Comparison of ENCODE assay signal across 1 cellular context in genomic region chr16:28974437-28975157, GRCh38.
TF ChIP-seq lines count a peak whose summit lies in the region.

Gene SPNS1, plus strand, starts transcription at chr16:28974778. Its CDS starts 374 bp downstream, at chr16:28975152.

TF ChIP-seq in K562, 482 proteins besides CTCF, POLR2A, EP300 and RAD21 (continued from another document):
- TF ChIP-seq THAP7 (CRISPR knock-in tag; IDR thresholded peaks at IDR 0.05) (no peak), BRF1 (IDR thresholded peaks at IDR 0.05; ENCODE audit: borderline replicate concordance, extremely low read depth, insufficient read length) (no peak), MAFF (IDR thresholded peaks at IDR 0.05; ENCODE audit: low read length) (no peak), TEAD1 (CRISPR knock-in tag; IDR thresholded peaks at IDR 0.05) (peak in 1 of 2 experiments; percentile 8; a peak in 1 of 4 replicates)
TF ChIP-seq in K562: peak in this region for 171.
